ENCODE assay signal across 11 cellular contexts in the genomic region with DNA sequence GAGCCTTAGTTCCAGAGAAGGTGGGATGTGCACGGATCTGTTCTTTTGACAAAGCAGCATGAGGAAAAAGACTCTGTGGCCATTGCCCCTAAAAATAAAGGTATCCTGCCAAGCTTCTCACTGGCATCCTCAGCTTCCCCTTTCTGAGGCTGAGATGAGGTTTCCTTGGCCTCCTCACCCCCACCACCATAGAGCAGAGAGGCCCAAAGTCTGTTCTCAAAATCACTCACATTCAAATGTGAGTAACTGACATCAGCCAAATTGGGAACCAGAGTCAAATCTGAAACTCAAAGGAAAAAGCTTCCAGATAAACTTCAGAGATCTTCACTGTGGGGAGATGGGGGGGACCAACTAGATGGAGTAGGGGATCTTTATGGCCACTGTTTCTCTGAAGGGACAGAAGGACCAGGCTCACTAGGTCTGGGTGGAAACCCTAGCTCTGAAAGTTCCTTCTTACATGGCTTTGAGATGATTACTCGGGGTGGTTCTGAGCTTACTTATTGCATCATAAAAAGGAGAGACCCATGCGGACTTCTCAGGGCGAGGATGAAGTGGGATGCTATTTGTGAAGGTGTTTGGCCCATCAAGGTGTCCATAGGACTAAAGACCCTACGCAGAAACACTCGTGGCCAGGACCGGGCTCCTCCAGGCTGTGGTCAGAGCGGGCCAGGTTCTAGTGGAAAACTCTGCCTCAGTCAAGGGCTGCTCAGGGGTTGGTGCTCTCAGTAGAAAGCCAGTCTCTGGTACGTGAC.
DNase-seq lines count a peak whose midpoint lies in the region; ATAC-seq lines count a peak whose summit lies in the region.
"Had no signal": no experiment of that assay in that cellular context is flagged by ENCODE, and none has a peak within 500 bp of the region (broad histone marks: within the 10 kb centered on the region; RNA-seq: fewer than 3 reads in every experiment).

No MANE protein-coding gene starts in this region.

- DNase-seq in cerebellar cortex (ENCODE audit: low spot score) (peak; percentile 8), MG63 (no peak), right cardiac atrium (no peak), NCI-H446 (lab: John Stamatoyannopoulos, UW) (no peak)
- DNase-seq: colonic mucosa, NCI-H524 treated with DMSO at 0.1 percent for 48 hours, small intestine had no signal

- H3K27ac ChIP-seq in right cardiac atrium (ENCODE audit: low read length): no peak overlapping the region
- H3K27ac ChIP-seq: colonic mucosa had no signal

- H3K36me3 ChIP-seq in MG63: no peaks in the 10 kb centered on the region
- H3K36me3 ChIP-seq: colonic mucosa had no signal

- H3K4me3 ChIP-seq in MG63: no peak overlapping the region
- H3K4me3 ChIP-seq in right cardiac atrium (ENCODE audit: low read length): no peak overlapping the region
- H3K4me3 ChIP-seq: colonic mucosa had no signal

- H3K9me3 ChIP-seq in MG63 (no peaks in the 10 kb centered on the region), right cardiac atrium (ENCODE audit: control insufficient read depth, low read length) (no peaks in the 10 kb centered on the region)
- H3K9me3 ChIP-seq: colonic mucosa had no signal

- WGBS in right cardiac atrium: 91% methylated on average over 9 of the region's 9 CpGs

- H3K4me1 ChIP-seq in right cardiac atrium (ENCODE audit: control insufficient read depth, insufficient read depth, low read length): peaks cover 12% of the 10 kb centered on the region
- H3K4me1 ChIP-seq: colonic mucosa had no signal

- no peaks in the 10 kb centered on the region for H3K27me3 ChIP-seq in MG63
- no peaks in the 10 kb centered on the region for H3K27me3 ChIP-seq in right cardiac atrium (ENCODE audit: control insufficient read depth, insufficient read depth)
- H3K27me3 ChIP-seq: colonic mucosa had no signal

- ATAC-seq in GM18502 (IDR thresholded peaks at IDR 0.05; ENCODE audit: poor library complexity, unreplicated experiment) (peak; percentile 31), GM21447 (IDR thresholded peaks at IDR 0.05; ENCODE audit: unreplicated experiment) (peak; percentile 27), HG03520 (IDR thresholded peaks at IDR 0.05; ENCODE audit: unreplicated experiment) (peak; percentile 4), right cardiac atrium (no peak), HG03521 (IDR thresholded peaks at IDR 0.05; ENCODE audit: unreplicated experiment) (no peak)

- intact Hi-C loops in right cardiac atrium (cut with DNase I): no loop called here

Comparison
In these comparisons a context has a peak if more than half of its experiments do, and no peak if none do; other contexts are left out.
1. ATAC-seq: peak in GM18502 (single experiment), GM21447 (single experiment) and HG03520 (single experiment); none in right cardiac atrium (0 of 2) and HG03521 (single experiment).